Comparison of ENCODE assay signal across 20 cellular contexts in the genomic region with DNA sequence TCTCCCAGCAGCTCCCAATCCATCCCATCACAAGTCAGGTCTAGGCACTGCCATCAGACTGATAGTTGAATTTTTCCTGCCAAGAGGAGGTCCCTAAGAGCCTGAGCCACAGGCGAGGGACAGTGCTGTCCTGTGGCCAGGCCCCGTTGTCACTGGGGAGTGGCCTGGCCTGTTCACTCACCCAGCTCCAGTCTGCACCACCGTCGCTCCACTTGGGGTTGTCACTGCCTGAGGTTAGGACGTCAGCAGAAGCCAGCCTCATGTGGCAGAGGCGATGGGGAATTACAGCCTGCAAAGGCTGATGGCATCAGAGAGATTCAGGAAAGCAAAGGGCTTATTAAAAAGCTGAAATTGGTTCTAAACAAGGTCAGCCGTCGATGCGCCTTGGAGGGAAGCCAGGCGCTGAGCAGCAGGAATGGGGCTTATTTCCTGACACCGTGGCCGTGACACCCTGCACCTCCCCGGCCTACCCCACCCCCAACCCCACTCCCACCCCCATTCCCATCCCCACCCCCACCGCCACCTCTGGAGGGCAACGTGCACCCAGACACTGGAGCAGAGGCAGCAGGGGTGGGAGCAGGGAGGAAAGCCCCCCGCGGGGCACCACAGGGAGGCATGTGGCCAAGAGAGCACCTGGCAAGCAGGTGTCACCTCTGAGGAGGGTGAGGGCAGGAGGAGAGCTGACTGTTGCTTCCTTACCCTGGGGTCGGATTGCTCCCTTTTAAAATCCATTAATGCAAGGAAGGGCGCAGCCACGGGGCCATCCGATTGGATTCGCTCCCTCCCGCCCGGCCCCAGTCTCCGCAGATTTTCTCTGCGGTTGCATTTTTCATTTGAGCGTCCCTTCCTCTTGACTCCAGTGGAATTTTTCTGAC. TPM values are rescaled to one million over a fixed set of nuclear protein-coding genes. Genes with fewer than 3 reads are reported as not detected.
DNase-seq lines count a peak whose midpoint lies in the region; TF ChIP-seq lines count a peak whose summit lies in the region.
"Had no signal": no experiment of that assay in that cellular context is flagged by ENCODE, and none has a peak within 500 bp of the region (broad histone marks: within the 10 kb centered on the region; RNA-seq: fewer than 3 reads in every experiment).

No MANE protein-coding gene starts in this region.

- H3K27ac Mint-ChIP-seq in activated naive CD4-positive, alpha-beta T cell treated with anti-CD3 and anti-CD28 coated beads, Interleukin-2, amount 50 U/mL, for 24 hours, result peak overlapping the region; percentile 68
- no peak overlapping the region for H3K27ac Mint-ChIP-seq in activated naive CD4-positive, alpha-beta T cell treated with anti-CD3 and anti-CD28 coated beads, Interleukin-2, amount 10 ng/mL, durations not matched to agents 7 days and 5 days
- H3K27ac Mint-ChIP-seq in neural progenitor cell, result peak overlapping the region; percentile 87
- H3K27ac Mint-ChIP-seq: activated naive CD8-positive, alpha-beta T cell treated with anti-CD3 and anti-CD28 coated beads for 36 hours; activated T-cell treated with anti-CD3 and anti-CD28 coated beads, Interleukin-2, amount 50 U/mL, for 24 hours; CD8-positive, alpha-beta T cell; memory B cell had no signal

- no peak overlapping the region for H3K9ac ChIP-seq in neural progenitor cell
- H3K9ac ChIP-seq: GM23248 had no signal

- no peaks in the 10 kb centered on the region for H3K9me3 Mint-ChIP-seq in activated naive CD4-positive, alpha-beta T cell treated with anti-CD3 and anti-CD28 coated beads, Interleukin-2, amount 50 U/mL, for 24 hours
- H3K9me3 Mint-ChIP-seq in activated naive CD4-positive, alpha-beta T cell treated with anti-CD3 and anti-CD28 coated beads, Interleukin-2, amount 10 ng/mL, durations not matched to agents 7 days and 5 days, result no peaks in the 10 kb centered on the region
- H3K9me3 Mint-ChIP-seq in neural progenitor cell, result no peaks in the 10 kb centered on the region
- H3K9me3 Mint-ChIP-seq: activated naive CD8-positive, alpha-beta T cell treated with anti-CD3 and anti-CD28 coated beads for 36 hours; activated T-cell treated with anti-CD3 and anti-CD28 coated beads, Interleukin-2, amount 50 U/mL, for 24 hours; CD8-positive, alpha-beta T cell; memory B cell had no signal

- TF ChIP-seq CTCF in neural progenitor cell (IDR thresholded peaks at IDR 0.05), result no peak

- peaks cover 42% of the 10 kb centered on the region for H3K4me1 ChIP-seq in SJCRH30
- H3K4me1 ChIP-seq in neural progenitor cell, result peaks cover 30% of the 10 kb centered on the region
- H3K4me1 ChIP-seq: breast epithelium had no signal

- H4K20me1 ChIP-seq in neural progenitor cell (ENCODE audit: low read depth), result no peaks in the 10 kb centered on the region

- H3K9me3 ChIP-seq in SJCRH30 (replicated peaks) (no peaks in the 10 kb centered on the region), neural progenitor cell (ENCODE audit: low read depth) (no peaks in the 10 kb centered on the region)
- H3K9me3 ChIP-seq: breast epithelium, neutrophil had no signal

- H3K4me3 Mint-ChIP-seq in activated naive CD4-positive, alpha-beta T cell treated with anti-CD3 and anti-CD28 coated beads, Interleukin-2, amount 50 U/mL, for 24 hours, result no peak overlapping the region
- no peak overlapping the region for H3K4me3 Mint-ChIP-seq in activated naive CD4-positive, alpha-beta T cell treated with anti-CD3 and anti-CD28 coated beads, Interleukin-2, amount 10 ng/mL, durations not matched to agents 7 days and 5 days
- H3K4me3 Mint-ChIP-seq in neural progenitor cell, result peak overlapping the region; percentile 58
- H3K4me3 Mint-ChIP-seq: activated naive CD8-positive, alpha-beta T cell treated with anti-CD3 and anti-CD28 coated beads for 36 hours; activated T-cell treated with anti-CD3 and anti-CD28 coated beads, Interleukin-2, amount 50 U/mL, for 24 hours; CD8-positive, alpha-beta T cell; memory B cell had no signal

- H3K36me3 ChIP-seq in SJCRH30 (no peaks in the 10 kb centered on the region), neural progenitor cell (no peaks in the 10 kb centered on the region)
- H3K36me3 ChIP-seq: breast epithelium, neutrophil had no signal

- peaks cover 4% of the 10 kb centered on the region for H3F3A ChIP-seq in neural progenitor cell (ENCODE audit: low read depth)

- H2AFZ ChIP-seq in neural progenitor cell (replicated peaks), result no peak overlapping the region
- H2AFZ ChIP-seq: GM23248 had no signal

- H3K4me3 ChIP-seq in SJCRH30, result peak overlapping the region; percentile 21; the same call in 1 of the 2 replicates
- H3K4me3 ChIP-seq in neural progenitor cell, result no peak overlapping the region
- H3K4me3 ChIP-seq: breast epithelium, GM23248, K562 had no signal

- H3K4me1 Mint-ChIP-seq in activated naive CD4-positive, alpha-beta T cell treated with anti-CD3 and anti-CD28 coated beads, Interleukin-2, amount 50 U/mL, for 24 hours, result peaks cover 4% of the 10 kb centered on the region
- H3K4me1 Mint-ChIP-seq in activated naive CD4-positive, alpha-beta T cell treated with anti-CD3 and anti-CD28 coated beads, Interleukin-2, amount 10 ng/mL, durations not matched to agents 7 days and 5 days, result no peaks in the 10 kb centered on the region
- peaks cover 33% of the 10 kb centered on the region for H3K4me1 Mint-ChIP-seq in neural progenitor cell
- H3K4me1 Mint-ChIP-seq: activated naive CD8-positive, alpha-beta T cell treated with anti-CD3 and anti-CD28 coated beads for 36 hours; memory B cell had no signal

- H3K27ac ChIP-seq in SJCRH30, result peak overlapping the region; percentile 79
- no peak overlapping the region for H3K27ac ChIP-seq in neural progenitor cell
- H3K27ac ChIP-seq: breast epithelium, GM23248, neutrophil had no signal

- DNase-seq in activated naive CD4-positive, alpha-beta T cell treated with anti-CD3 and anti-CD28 coated beads, Interleukin-2, amount 10 ng/mL, durations not matched to agents 7 days and 5 days, result no peak
- DNase-seq in NCI-H2029 (lab: John Stamatoyannopoulos, UW), result peak; percentile 48
- DNase-seq in SJCRH30, result peak; percentile 61 to 74
- DNase-seq in neural progenitor cell (ENCODE audit: low spot score), result no peak
- DNase-seq in OCI-M1 (lab: John Stamatoyannopoulos, UW), result no peak
- DNase-seq in NCI-H1930 (lab: John Stamatoyannopoulos, UW), result no peak
- no peak for DNase-seq in HPDE6-E6E7 (ENCODE audit: extremely low spot score)
- DNase-seq: activated CD4-positive, alpha-beta T cell treated with anti-CD3 and anti-CD28 coated beads, Interleukin-2, amount 50 U/mL, for 48 hours; activated naive CD8-positive, alpha-beta T cell treated with anti-CD3 and anti-CD28 coated beads for 36 hours; activated T-cell treated with anti-CD3 and anti-CD28 coated beads, Interleukin-2, amount 50 U/mL, for 24 hours; CD8-positive, alpha-beta T cell; dermis blood vessel endothelial cell; GM23248; NCI-H226; PC-3 had no signal

- H3K27me3 ChIP-seq in SJCRH30, result no peaks in the 10 kb centered on the region
- H3K27me3 ChIP-seq in neural progenitor cell, result no peaks in the 10 kb centered on the region

- H3K4me2 ChIP-seq in neural progenitor cell, result peak overlapping the region; percentile 28

- no peaks in the 10 kb centered on the region for H3K27me3 Mint-ChIP-seq in activated naive CD4-positive, alpha-beta T cell treated with anti-CD3 and anti-CD28 coated beads, Interleukin-2, amount 50 U/mL, for 24 hours
- peaks cover 8% of the 10 kb centered on the region for H3K27me3 Mint-ChIP-seq in activated naive CD4-positive, alpha-beta T cell treated with anti-CD3 and anti-CD28 coated beads, Interleukin-2, amount 10 ng/mL, durations not matched to agents 7 days and 5 days
- H3K27me3 Mint-ChIP-seq in neural progenitor cell (ENCODE audit: insufficient read depth, low read depth), result peaks cover 10% of the 10 kb centered on the region
- H3K27me3 Mint-ChIP-seq: activated naive CD8-positive, alpha-beta T cell treated with anti-CD3 and anti-CD28 coated beads for 36 hours; activated T-cell treated with anti-CD3 and anti-CD28 coated beads, Interleukin-2, amount 50 U/mL, for 24 hours had no signal

- CTCF ChIA-PET in activated naive CD4-positive, alpha-beta T cell treated with anti-CD3 and anti-CD28 coated beads, Interleukin-2, amount 10 ng/mL, durations not matched to agents 7 days and 5 days (lab: Charles Lee), result no interaction called here

- H3K36me3 Mint-ChIP-seq in activated naive CD4-positive, alpha-beta T cell treated with anti-CD3 and anti-CD28 coated beads, Interleukin-2, amount 50 U/mL, for 24 hours, result no peaks in the 10 kb centered on the region
- H3K36me3 Mint-ChIP-seq in activated naive CD4-positive, alpha-beta T cell treated with anti-CD3 and anti-CD28 coated beads, Interleukin-2, amount 10 ng/mL, durations not matched to agents 7 days and 5 days, result no peaks in the 10 kb centered on the region
- no peaks in the 10 kb centered on the region for H3K36me3 Mint-ChIP-seq in neural progenitor cell
- H3K36me3 Mint-ChIP-seq: activated naive CD8-positive, alpha-beta T cell treated with anti-CD3 and anti-CD28 coated beads for 36 hours; CD8-positive, alpha-beta T cell; memory B cell had no signal

- no peaks in the 10 kb centered on the region for H3K79me2 ChIP-seq in neural progenitor cell (ENCODE audit: low read depth)

RNA-seq across cellular contexts. Expression of a gene that starts 3.1 kb away (rescaled TPM):
- total RNA-seq in SJCRH30 (2014; rRNA removed; shearing (Covaris generic)), result 2.2 and 2.5 TPM in 2 replicates
- total RNA-seq in neural progenitor cell (ENCODE audit: low replicate concordance), result not detected in 2 replicates
- total RNA-seq: activated naive CD8-positive, alpha-beta T cell treated with anti-CD3 and anti-CD28 coated beads for 36 hours; breast epithelium; dermis blood vessel endothelial cell; GM23248; K562; PC-3 had no signal

RNA-seq across cellular contexts. Expression of a gene that starts 23.9 kb away (rescaled TPM):
- 2.5 and 3.4 TPM in 2 replicates for total RNA-seq in SJCRH30 (2014; rRNA removed; shearing (Covaris generic))
- total RNA-seq in neural progenitor cell (ENCODE audit: low replicate concordance), result 0.31 TPM in 1 of 2 replicates, not detected in the other
- total RNA-seq: activated naive CD8-positive, alpha-beta T cell treated with anti-CD3 and anti-CD28 coated beads for 36 hours; breast epithelium; CD8-positive, alpha-beta T cell; dermis blood vessel endothelial cell; GM23248; K562; PC-3 had no signal

Comparison
In these comparisons a context has a peak if more than half of its experiments do, and no peak if none do; other contexts are left out.
1. DNase-seq: peak in NCI-H2029 (single experiment) and SJCRH30 (2 of 2); none in activated naive CD4-positive, alpha-beta T cell treated with anti-CD3 and anti-CD28 coated beads, Interleukin-2, amount 10 ng/mL, durations not matched to agents 7 days and 5 days (single experiment), neural progenitor cell (single experiment), OCI-M1 (single experiment), NCI-H1930 (0 of 2) and HPDE6-E6E7 (single experiment).